ENCODE assay signal across 21 cellular contexts in the genomic region with DNA sequence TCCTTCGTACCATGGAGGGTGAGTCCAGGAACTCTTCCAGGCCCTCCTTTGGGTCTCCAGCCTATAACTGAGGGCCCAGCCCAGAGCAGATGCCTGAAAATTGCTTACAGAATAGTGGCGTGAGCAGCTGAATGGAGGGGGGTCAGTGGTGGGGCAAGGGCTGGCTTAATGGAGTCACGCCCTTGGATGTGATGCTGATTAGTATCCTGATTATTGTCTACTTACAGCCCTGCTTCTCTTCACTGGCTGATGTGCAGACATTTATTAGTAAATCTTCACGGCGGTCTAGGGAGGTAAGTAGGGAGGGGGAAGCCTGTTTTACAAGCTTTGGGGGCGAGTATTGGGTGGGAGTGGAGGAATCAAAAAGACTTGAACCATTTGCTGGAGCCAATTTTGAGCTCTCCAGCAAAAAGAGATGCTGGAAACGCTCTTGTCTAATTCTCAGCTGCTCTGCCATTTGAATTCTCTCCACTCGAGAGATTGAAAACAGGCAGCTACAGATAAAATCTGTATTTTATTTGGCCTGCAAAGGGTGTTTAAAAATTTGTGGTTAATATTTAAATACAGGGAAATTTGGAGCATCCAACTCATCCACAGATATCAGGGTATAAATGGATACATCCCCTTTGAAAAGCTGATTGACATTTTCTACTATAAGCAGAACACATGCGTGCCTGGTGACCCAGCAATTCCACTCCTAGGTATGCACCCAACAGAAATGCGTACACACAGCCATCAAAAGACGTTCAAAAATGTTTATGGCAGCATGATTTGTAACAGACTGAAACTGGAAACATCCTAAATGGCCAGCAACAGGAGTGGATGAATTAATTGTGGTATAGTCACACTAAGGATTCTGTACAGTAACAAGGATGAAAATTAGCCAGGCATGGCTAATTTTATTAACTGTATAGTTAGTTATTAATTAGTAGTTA. TPM values are rescaled to one million over a fixed set of nuclear protein-coding genes. Genes with fewer than 3 reads are reported as not detected.
DNase-seq lines count a peak whose midpoint lies in the region; ATAC-seq and TF ChIP-seq lines count a peak whose summit lies in the region.
"Had no signal": no experiment of that assay in that cellular context is flagged by ENCODE, and none has a peak within 500 bp of the region (broad histone marks: within the 10 kb centered on the region; RNA-seq: fewer than 3 reads in every experiment).

No MANE protein-coding gene starts in this region.

- H3K27ac ChIP-seq in SJCRH30: peak overlapping the region; percentile 28; the same call in 1 of the 2 replicates
- no peak overlapping the region for H3K27ac ChIP-seq in endodermal cell (ENCODE audit: low read depth, low read length)
- peak overlapping the region; percentile 73 to 75 for H3K27ac ChIP-seq in uterus
- H3K27ac ChIP-seq: PC-9 had no signal

- intact Hi-C loops in uterus (cut with DNase I; ENCODE audit: low total_unique reads): no loop called here

- H3K27ac Mint-ChIP-seq in endodermal cell: no peak overlapping the region
- H3K27ac Mint-ChIP-seq: CD14-positive monocyte, IgD-negative memory B cell, T-cell had no signal

- H3K9me3 Mint-ChIP-seq in endodermal cell: peaks cover 2% of the 10 kb centered on the region
- H3K9me3 Mint-ChIP-seq: IgD-negative memory B cell, T-cell had no signal

- peaks cover 52% of the 10 kb centered on the region for H3K27me3 Mint-ChIP-seq in endodermal cell (ENCODE audit: insufficient read depth)

- TF ChIP-seq POLR2A in uterus (IDR thresholded peaks at IDR 0.05): no peak

- no peaks in the 10 kb centered on the region for H3K27me3 ChIP-seq in SJCRH30
- peaks cover 36% of the 10 kb centered on the region for H3K27me3 ChIP-seq in endodermal cell (ENCODE audit: control insufficient read depth, insufficient read depth, low read length, poor library complexity, severe bottlenecking)
- no peaks in the 10 kb centered on the region for H3K27me3 ChIP-seq in uterus
- peaks cover 2% of the 10 kb centered on the region for H3K27me3 ChIP-seq in MG63

- TF ChIP-seq CTCF in endodermal cell (conservative IDR thresholded peaks at IDR 0.05): no peak
- no peak for TF ChIP-seq CTCF in uterus (IDR thresholded peaks at IDR 0.05)

- peaks cover 13% of the 10 kb centered on the region for H3K4me1 ChIP-seq in SJCRH30
- H3K4me1 ChIP-seq in endodermal cell (ENCODE audit: control insufficient read depth, insufficient read depth, low read length): peaks cover 7% of the 10 kb centered on the region
- H3K4me1 ChIP-seq in uterus: no peaks in the 10 kb centered on the region

- H3K9me3 ChIP-seq in SJCRH30 (replicated peaks): no peaks in the 10 kb centered on the region
- no peaks in the 10 kb centered on the region for H3K9me3 ChIP-seq in endodermal cell (ENCODE audit: control insufficient read depth, low read length)
- no peaks in the 10 kb centered on the region for H3K9me3 ChIP-seq in uterus
- H3K9me3 ChIP-seq in MG63: no peaks in the 10 kb centered on the region

- no peaks in the 10 kb centered on the region for H3K36me3 ChIP-seq in SJCRH30
- H3K36me3 ChIP-seq in endodermal cell (ENCODE audit: control insufficient read depth, insufficient read depth, low read length): no peaks in the 10 kb centered on the region
- H3K36me3 ChIP-seq in uterus: no peaks in the 10 kb centered on the region
- H3K36me3 ChIP-seq in MG63: no peaks in the 10 kb centered on the region

- H3K4me3 ChIP-seq in SJCRH30 (no peak overlapping the region), endodermal cell (ENCODE audit: low read length) (no peak overlapping the region), uterus (no peak overlapping the region), MG63 (no peak overlapping the region)
- H3K4me3 ChIP-seq: PC-9 had no signal

- H3K36me3 Mint-ChIP-seq in endodermal cell (ENCODE audit: low read depth): peaks cover under 1% of the 10 kb centered on the region
- H3K36me3 Mint-ChIP-seq: CD14-positive monocyte, IgD-negative memory B cell, T-cell had no signal

- ATAC-seq in HG02884 (IDR thresholded peaks at IDR 0.05; ENCODE audit: unreplicated experiment): no peak
- ATAC-seq: HCT116, T-cell had no signal

- 88 to 91% methylated on average over 5 to 11 of the region's 11 CpGs for WGBS in endodermal cell (ENCODE audit: insufficient coverage in 1 of 2, insufficient read length in 1 of 2), 2 experiments

- DNase-seq in NCI-H82 (lab: John Stamatoyannopoulos, UW): peak; percentile 18
- no peak for DNase-seq in NCI-H82 treated with DMSO at 0.1 percent for 48 hours (lab: John Stamatoyannopoulos, UW; ENCODE audit: unreplicated experiment)
- peak; percentile 46 to 56 for DNase-seq in SJCRH30
- peak; percentile 8 for DNase-seq in endodermal cell
- DNase-seq in uterus: peak; percentile 16 to 64
- DNase-seq in NCI-H510A treated with DMSO at 0.1 percent for 48 hours (lab: John Stamatoyannopoulos, UW): no peak
- no peak for DNase-seq in MG63
- DNase-seq: DMS53, GDM1, Karpas-422, NCI-H1417, NCI-H1930, PC-9, RPMI8226, SHP77, T-cell had no signal

- H3K9ac ChIP-seq in endodermal cell (ENCODE audit: extremely low read depth, low read length, poor library complexity, severe bottlenecking): no peak overlapping the region

- no peak overlapping the region for H3K4me3 Mint-ChIP-seq in endodermal cell
- H3K4me3 Mint-ChIP-seq: CD14-positive monocyte, IgD-negative memory B cell, T-cell had no signal

- H3K4me1 Mint-ChIP-seq in endodermal cell: peaks cover 39% of the 10 kb centered on the region
- H3K4me1 Mint-ChIP-seq: CD14-positive monocyte, IgD-negative memory B cell, T-cell had no signal

RNA-seq across cellular contexts. Expression of gene ALDH1B1, which starts 19.6 kb away (rescaled TPM):
- total RNA-seq in SJCRH30 (2014; rRNA removed; shearing (Covaris generic)): 80.3 and 80.8 TPM in 2 replicates
- total RNA-seq in endodermal cell (10 to 100 TPM; 47.7 to 59.9 TPM), uterus (10 to 100 TPM; 22.1 to 58.5 (median 28.0) TPM)
- 22.3 TPM for polyA plus RNA-seq in endodermal cell (2013, experiment 1 of 2)
- 20.0 TPM for polyA plus RNA-seq in endodermal cell (2013, experiment 2 of 2)
- 61.3 and 79.0 TPM in 2 replicates for total RNA-seq in MG63 (2014; rRNA removed; shearing (Covaris generic); ENCODE audit: low replicate concordance)

RNA-seq across cellular contexts. Expression of gene IGFBPL1, which starts 51.3 kb away (rescaled TPM):
- total RNA-seq in SJCRH30 (2014; rRNA removed; shearing (Covaris generic)): 42.3 and 44.1 TPM in 2 replicates
- total RNA-seq in endodermal cell (10 to 100 TPM; 40.5 to 90.3 TPM), uterus (1 to 10 TPM in 1 of 4 donors, under 1 TPM in 1, not detected in 2; 0.55 to 1.3 TPM)
- 113 TPM for polyA plus RNA-seq in endodermal cell (2013, experiment 1 of 2)
- 112 TPM for polyA plus RNA-seq in endodermal cell (2013, experiment 2 of 2)
- 0.95 and 2.3 TPM in 2 replicates for total RNA-seq in MG63 (2014; rRNA removed; shearing (Covaris generic); ENCODE audit: low replicate concordance)
- total RNA-seq: MCF 10A, PC-9, T-cell had no signal
- polyA plus RNA-seq: CD14-positive monocyte, IgD-negative memory B cell had no signal

Comparison
In these comparisons a context has a peak if more than half of its experiments do, and no peak if none do; other contexts are left out.
1. DNase-seq: peak in NCI-H82 (single experiment), SJCRH30 (2 of 2), endodermal cell (single experiment) and uterus (2 of 2); none in NCI-H82 treated with DMSO at 0.1 percent for 48 hours (single experiment), NCI-H510A treated with DMSO at 0.1 percent for 48 hours (single experiment) and MG63 (single experiment).
2. RNA of gene IGFBPL1, which starts 51.3 kb away (total RNA-seq): 40.5 to 90.3 TPM in endodermal cell and 42.3 to 44.1 TPM in SJCRH30; 0.95 to 2.3 TPM in MG63 and 0.55 to 1.3 TPM in uterus; every median in the first group is over 10 times any median in the second.